In genomic region chr12:122945047-122945592, GRCh38 we compare ENCODE assay signal across 1 cellular context.
TF ChIP-seq lines count a peak whose summit lies in the region.

No MANE protein-coding gene starts in this region.

TF ChIP-seq in HCT116, 20 proteins besides CTCF, POLR2A, EP300 and RAD21 (continued from another document):
- TF ChIP-seq REST (IDR thresholded peaks at IDR 0.05; ENCODE audit: low read depth) (no peak), YY1 (IDR thresholded peaks at IDR 0.05; ENCODE audit: extremely low read depth, insufficient replicate concordance, low read depth, low read length) (no peak), EGR1 (IDR thresholded peaks at IDR 0.05; ENCODE audit: low read depth) (no peak), SIN3A (IDR thresholded peaks at IDR 0.05; ENCODE audit: low read depth) (no peak), EZH2 (IDR thresholded peaks at IDR 0.05) (no peak), CBX3 (IDR thresholded peaks at IDR 0.05; ENCODE audit: low read depth) (no peak), FOSL1 (IDR thresholded peaks at IDR 0.05; ENCODE audit: low read depth) (no peak), ZFX (IDR thresholded peaks at IDR 0.05) (no peak), MAX (IDR thresholded peaks at IDR 0.05) (no peak), JUND (IDR thresholded peaks at IDR 0.05) (no peak), SRF (IDR thresholded peaks at IDR 0.05; ENCODE audit: low read depth) (no peak), EZH2phosphoT487 (IDR thresholded peaks at IDR 0.05; ENCODE audit: borderline replicate concordance) (no peak), ZBTB33 (IDR thresholded peaks at IDR 0.05; ENCODE audit: extremely low read depth, insufficient replicate concordance, low read length) (no peak), ZNF274 (IDR thresholded peaks at IDR 0.05; ENCODE audit: low read depth, low read length) (no peak), SP1 (IDR thresholded peaks at IDR 0.05; ENCODE audit: low read depth) (no peak), ATF3 (IDR thresholded peaks at IDR 0.05) (no peak), POLR2AphosphoS5 (IDR thresholded peaks at IDR 0.05; ENCODE audit: low read depth, low read length) (no peak), CEBPB (IDR thresholded peaks at IDR 0.05; ENCODE audit: low read depth) (no peak)
